ENCODE assay signal across 9 cellular contexts in genomic region chr12:131829795-131830334, GRCh38. TPM values are rescaled to one million over a fixed set of nuclear protein-coding genes. Genes with fewer than 3 reads are reported as not detected.
DNase-seq lines count a peak whose midpoint lies in the region; ATAC-seq and TF ChIP-seq lines count a peak whose summit lies in the region.
"Had no signal": no experiment of that assay in that cellular context is flagged by ENCODE, and none has a peak within 500 bp of the region (broad histone marks: within the 10 kb centered on the region; RNA-seq: fewer than 3 reads in every experiment).

No MANE protein-coding gene starts in this region.

- H2AFZ ChIP-seq in parathyroid adenoma = peak overlapping the region; percentile 56

- ATAC-seq in GM19467 (IDR thresholded peaks at IDR 0.05; ENCODE audit: unreplicated experiment) (no peak), HG03354 (IDR thresholded peaks at IDR 0.05; ENCODE audit: poor library complexity, severe bottlenecking, unreplicated experiment) (no peak)

- DNase-seq in Daoy (ENCODE audit: low read depth) = peak; percentile 40
- no peak for DNase-seq in Peyer's patch
- no peak for DNase-seq in fibroblast of mammary gland (ENCODE audit: low read depth)
- no peak for DNase-seq in NCI-H345 treated with DMSO at 0.1 percent for 48 hours (lab: John Stamatoyannopoulos, UW; ENCODE audit: unreplicated experiment)
- no peak for DNase-seq in AG08396 (ENCODE audit: low spot score)
- DNase-seq: NCI-H2081 treated with DMSO at 0.1 percent for 48 hours had no signal

- TF ChIP-seq POLR2A in Peyer's patch (IDR thresholded peaks at IDR 0.05) = no peak

- peak overlapping the region; percentile 74 for H3K4me2 ChIP-seq in parathyroid adenoma (ENCODE audit: low read length)

- no peak overlapping the region for H3K9ac ChIP-seq in parathyroid adenoma

- H3K79me2 ChIP-seq in parathyroid adenoma = no peaks in the 10 kb centered on the region

- H3K9me3 ChIP-seq in Peyer's patch (no peaks in the 10 kb centered on the region), parathyroid adenoma (ENCODE audit: control insufficient read depth, low read length) (no peaks in the 10 kb centered on the region)

- no peaks in the 10 kb centered on the region for H3K36me3 ChIP-seq in Peyer's patch
- no peaks in the 10 kb centered on the region for H3K36me3 ChIP-seq in parathyroid adenoma (ENCODE audit: control insufficient read depth, insufficient read depth, low read length)

- H3K27me3 ChIP-seq in Peyer's patch (peaks cover 0 to 21% of the 10 kb centered on the region in 2 donors), parathyroid adenoma (ENCODE audit: control insufficient read depth, insufficient read depth, low read length) (peaks cover 20% of the 10 kb centered on the region)

- no peak for TF ChIP-seq CTCF in Peyer's patch (IDR thresholded peaks at IDR 0.05)
- TF ChIP-seq CTCF in fibroblast of mammary gland (conservative IDR thresholded peaks at IDR 0.05; ENCODE audit: control insufficient read depth, insufficient read depth, low read depth, low read length) = no peak
- TF ChIP-seq CTCF in parathyroid adenoma (IDR thresholded peaks at IDR 0.05) = no peak

- H3K4me3 ChIP-seq in Peyer's patch (peak overlapping the region; percentile 29 to 59 (median 52)), fibroblast of mammary gland (ENCODE audit: control insufficient read depth, low read depth, low read length) (peak overlapping the region; percentile 55), parathyroid adenoma (ENCODE audit: low read depth, low read length) (peak overlapping the region; percentile 31)

- peaks cover 0 to 48% (median 22%) of the 10 kb centered on the region in 4 donors for H3K4me1 ChIP-seq in Peyer's patch
- peaks cover 4% of the 10 kb centered on the region for H3K4me1 ChIP-seq in parathyroid adenoma

- peak overlapping the region in 3 of 4 donors; percentile 65 to 75 (median 72) for H3K27ac ChIP-seq in Peyer's patch
- no peak overlapping the region for H3K27ac ChIP-seq in parathyroid adenoma

RNA-seq across cellular contexts. Expression of gene MMP17, which starts 1.7 kb away (rescaled TPM):
- 3.1 and 11.4 TPM in 2 replicates for total RNA-seq in Daoy (2014; rRNA removed; shearing (Covaris generic))
- 10 to 100 TPM in 1 of 4 donors, 1 to 10 TPM in 2, not detected in 1; 4.0 to 32.2 (median 5.3) TPM for total RNA-seq in Peyer's patch
